Comparison of ENCODE assay signal across 8 cellular contexts in genomic region chr10:79413196-79413595, GRCh38. TPM values are rescaled to one million over a fixed set of nuclear protein-coding genes. Genes with fewer than 3 reads are reported as not detected.
DNase-seq lines count a peak whose midpoint lies in the region; ATAC-seq and TF ChIP-seq lines count a peak whose summit lies in the region.

No MANE protein-coding gene starts in this region.

- TF ChIP-seq CTCF in coronary artery (IDR thresholded peaks at IDR 0.05), result no peak

- H3K27ac Mint-ChIP-seq in CD4-positive, alpha-beta memory T cell, result no peak overlapping the region

- H3K4me3 ChIP-seq in MG63 (no peak overlapping the region), coronary artery (peak overlapping the region; percentile 1)
- no peak overlapping the region for H3K4me3 ChIP-seq in CD4-positive, alpha-beta memory T cell (ENCODE audit: low read length in 2 of 2)

- H3K27me3 Mint-ChIP-seq in CD4-positive, alpha-beta memory T cell, result no peaks in the 10 kb centered on the region

- peak; percentile 68 for DNase-seq in MG63
- no peak for DNase-seq in coronary artery (ENCODE audit: low spot score)
- DNase-seq in renal cortical epithelial cell (ENCODE audit: low read depth), result peak; percentile 19
- no peak for DNase-seq in CD4-positive, alpha-beta memory T cell
- no peak for DNase-seq in OCI-M2 (lab: John Stamatoyannopoulos, UW; ENCODE audit: unreplicated experiment)
- DNase-seq in T-helper 9 cell, result no peak

- CTCF ChIA-PET in CD4-positive, alpha-beta memory T cell (lab: Charles Lee; ENCODE audit: partially characterized antibody), result no interaction called here

- POLR2A ChIA-PET in CD4-positive, alpha-beta memory T cell (lab: Charles Lee; ENCODE audit: partially characterized antibody), result no interaction called here

- H3K27me3 ChIP-seq in MG63, result no peaks in the 10 kb centered on the region
- H3K27me3 ChIP-seq in CD4-positive, alpha-beta memory T cell (ENCODE audit: insufficient read depth, low read length), result no peaks in the 10 kb centered on the region

- peak; percentile 75 for ATAC-seq in GM19463 (IDR thresholded peaks at IDR 0.05; ENCODE audit: unreplicated experiment)
- ATAC-seq in HG03095 (IDR thresholded peaks at IDR 0.05; ENCODE audit: unreplicated experiment), result no peak

- peaks cover 0 to 10% (median 7%) of the 10 kb centered on the region in 4 donors for H3K4me1 Mint-ChIP-seq in CD4-positive, alpha-beta memory T cell

- H3K27ac ChIP-seq in coronary artery, result peak overlapping the region in 1 of 2 donors; percentile 15
- H3K27ac ChIP-seq in CD4-positive, alpha-beta memory T cell (ENCODE audit: low read depth, low read length), result no peak overlapping the region

- peaks cover 7% of the 10 kb centered on the region for H3K4me1 ChIP-seq in CD4-positive, alpha-beta memory T cell (ENCODE audit: insufficient read depth, low read length)

- intact Hi-C loops in CD4-positive, alpha-beta memory T cell (cut with micrococcal nuclease), result no loop called here

- no peaks in the 10 kb centered on the region for H3K36me3 Mint-ChIP-seq in CD4-positive, alpha-beta memory T cell

- H3K9me3 ChIP-seq in MG63, result no peaks in the 10 kb centered on the region
- H3K9me3 ChIP-seq in CD4-positive, alpha-beta memory T cell (ENCODE audit: control insufficient read depth in 1 of 2, low read length in 2 of 2), result no peaks in the 10 kb centered on the region

- H3K9me3 Mint-ChIP-seq in CD4-positive, alpha-beta memory T cell, result no peaks in the 10 kb centered on the region

- peaks cover 18% of the 10 kb centered on the region for H3K36me3 ChIP-seq in MG63
- no peaks in the 10 kb centered on the region for H3K36me3 ChIP-seq in CD4-positive, alpha-beta memory T cell (ENCODE audit: insufficient read depth, low read length)

- peak overlapping the region in 1 of 8 donors; percentile 38 for H3K4me3 Mint-ChIP-seq in CD4-positive, alpha-beta memory T cell

RNA-seq across cellular contexts. Expression of gene ZCCHC24, which starts 32.2 kb away (rescaled TPM):
- 17.8 and 20.5 TPM in 2 replicates for total RNA-seq in MG63 (2014; rRNA removed; shearing (Covaris generic); ENCODE audit: low replicate concordance)
- 0.87 and 6.3 TPM in 2 replicates for total RNA-seq in renal cortical epithelial cell
- total RNA-seq in CD4-positive, alpha-beta memory T cell, result 1 to 10 TPM; 1.7 to 1.9 TPM
- under 1 TPM; 0.30 to 0.79 TPM for polyA plus RNA-seq in CD4-positive, alpha-beta memory T cell

Comparison
In these comparisons a context has a peak if more than half of its experiments do, and no peak if none do; other contexts are left out.
1. DNase-seq: peak in MG63 (single experiment) and renal cortical epithelial cell (single experiment); none in coronary artery (single experiment), CD4-positive, alpha-beta memory T cell (0 of 5), OCI-M2 (single experiment) and T-helper 9 cell (single experiment).